ENCODE assay signal across 21 cellular contexts in genomic region chr21:31110430-31110829, GRCh38.
DNase-seq lines count a peak whose midpoint lies in the region; ATAC-seq and TF ChIP-seq lines count a peak whose summit lies in the region.
"Had no signal": no experiment of that assay in that cellular context is flagged by ENCODE, and none has a peak within 500 bp of the region (broad histone marks: within the 10 kb centered on the region; RNA-seq: fewer than 3 reads in every experiment).

No MANE protein-coding gene starts in this region.

- H4K20me1 ChIP-seq in BLaER1: no peaks in the 10 kb centered on the region

- no peaks in the 10 kb centered on the region for H3K27me3 ChIP-seq in BLaER1
- H3K27me3 ChIP-seq: left lung, upper lobe of left lung had no signal

- peaks cover 19% of the 10 kb centered on the region for H3K9me3 ChIP-seq in BLaER1
- H3K9me3 ChIP-seq: left lung, psoas muscle, upper lobe of left lung had no signal

- no peak overlapping the region for H3K27ac Mint-ChIP-seq in activated CD8-positive, alpha-beta memory T cell treated with anti-CD3 and anti-CD28 coated beads, Interleukin-2, amount 10 ng/mL, durations not matched to agents 7 days and 5 days
- H3K27ac Mint-ChIP-seq: nephron progenitor cell had no signal

- 0 out of 2 replicates have a peak overlapping the region, but pooled peaks have one; percentile 33 for H3K27ac ChIP-seq in BLaER1
- no peak overlapping the region for H3K27ac ChIP-seq in RWPE1
- H3K27ac ChIP-seq: coronary artery, left lung, psoas muscle, upper lobe of left lung had no signal

- H3K4me3 Mint-ChIP-seq in activated CD8-positive, alpha-beta memory T cell treated with anti-CD3 and anti-CD28 coated beads, Interleukin-2, amount 10 ng/mL, durations not matched to agents 7 days and 5 days: no peak overlapping the region
- H3K4me3 Mint-ChIP-seq: nephron progenitor cell had no signal

- peaks cover 4% of the 10 kb centered on the region for H3K4me1 Mint-ChIP-seq in activated CD8-positive, alpha-beta memory T cell treated with anti-CD3 and anti-CD28 coated beads, Interleukin-2, amount 10 ng/mL, durations not matched to agents 7 days and 5 days

- peak overlapping the region; percentile 52 for H3K4me2 ChIP-seq in BLaER1

- POLR2A ChIA-PET in RWPE1 (lab: Yijun Ruan, JAX; ENCODE audit: low non-redundant PET): no interaction called here

- H3K27me3 Mint-ChIP-seq in activated CD8-positive, alpha-beta memory T cell treated with anti-CD3 and anti-CD28 coated beads, Interleukin-2, amount 10 ng/mL, durations not matched to agents 7 days and 5 days: peaks cover 41% of the 10 kb centered on the region

- no peak overlapping the region for H3K9ac ChIP-seq in BLaER1

- H3K9me3 Mint-ChIP-seq in activated CD8-positive, alpha-beta memory T cell treated with anti-CD3 and anti-CD28 coated beads, Interleukin-2, amount 10 ng/mL, durations not matched to agents 7 days and 5 days (ENCODE audit: low read depth): no peaks in the 10 kb centered on the region

- peaks cover 60% of the 10 kb centered on the region for H3K4me1 ChIP-seq in BLaER1
- H3K4me1 ChIP-seq: psoas muscle had no signal

- DNase-seq in NCI-H2227 treated with DMSO at 0.1 percent for 48 hours (lab: John Stamatoyannopoulos, UW): peak; percentile 2
- DNase-seq in astrocyte of the hippocampus (ENCODE audit: low read depth, low spot score): peak; percentile 76
- peak in 34 of 56 donors; percentile 18 to 56 (median 35) for DNase-seq in nucleus accumbens (lab: John Stamatoyannopoulos, UW)
- no peak for DNase-seq in activated CD8-positive, alpha-beta memory T cell treated with anti-CD3 and anti-CD28 coated beads, Interleukin-2, amount 10 ng/mL, durations not matched to agents 7 days and 5 days
- no peak for DNase-seq in RWPE1 (ENCODE audit: low spot score)
- DNase-seq: activated CD4-positive, CD25-positive, alpha-beta regulatory T cell; activated naive CD4-positive, alpha-beta T cell treated with anti-CD3 and anti-CD28 coated beads, Interleukin-2, amount 50 U/mL, for 16 hours; IMR-90; left lung; NCI-H1436 treated with DMSO at 0.1 percent for 48 hours; nephron progenitor cell; NK-92 treated with Interleukin-12 subunit alpha and Interleukin-12 subunit beta, amount 100 ng/mL, for 24 hours; psoas muscle; small intestine; stimulated activated naive CD8-positive, alpha-beta T cell treated with anti-CD3 and anti-CD28 coated beads, Interleukin-15, Interleukin-2, amounts not matched to agents 100 U/mL and 50 U/mL, for 24 hours; upper lobe of left lung had no signal

- no peak for ATAC-seq in HG02884 (IDR thresholded peaks at IDR 0.05; ENCODE audit: unreplicated experiment)
- ATAC-seq in activated CD8-positive, alpha-beta memory T cell treated with anti-CD3 and anti-CD28 coated beads, Interleukin-2, amount 10 ng/mL, durations not matched to agents 7 days and 5 days: no peak
- no peak for ATAC-seq in GM18498 (IDR thresholded peaks at IDR 0.05; ENCODE audit: unreplicated experiment)
- ATAC-seq: left lung; psoas muscle; SK-N-SH treated with all-trans-retinoic acid at 6 μM for 48 hours; stimulated activated naive CD8-positive, alpha-beta T cell treated with anti-CD3 and anti-CD28 coated beads, Interleukin-15, Interleukin-2, amounts not matched to agents 100 U/mL and 50 U/mL, for 24 hours had no signal

- peaks cover 6% of the 10 kb centered on the region; the same call in 1 of the 2 replicates for H3K36me3 ChIP-seq in BLaER1
- H3K36me3 ChIP-seq: left lung, upper lobe of left lung had no signal

- no peak overlapping the region for H3K4me3 ChIP-seq in BLaER1
- H3K4me3 ChIP-seq: coronary artery, left lung, psoas muscle, upper lobe of left lung had no signal

- H3K36me3 Mint-ChIP-seq in activated CD8-positive, alpha-beta memory T cell treated with anti-CD3 and anti-CD28 coated beads, Interleukin-2, amount 10 ng/mL, durations not matched to agents 7 days and 5 days: no peaks in the 10 kb centered on the region

- CTCF ChIA-PET in activated CD8-positive, alpha-beta memory T cell treated with anti-CD3 and anti-CD28 coated beads, Interleukin-2, amount 10 ng/mL, durations not matched to agents 7 days and 5 days (lab: Charles Lee): interaction anchor here (1.5 to 5.4 kb wide), 4 partner anchors 9 to 473 kb away, joined by 3 to 33 read pairs (median 4); no protein-coding TSS in a partner anchor
- CTCF ChIA-PET in RWPE1 (lab: Yijun Ruan, JAX): interaction anchor here (0.6 to 1.8 kb wide), 2 partner anchors 471 to 1189 kb away, joined by 3 to 5 read pairs; no protein-coding TSS in a partner anchor

- TF ChIP-seq CTCF in RWPE1 (conservative IDR thresholded peaks at IDR 0.05; ENCODE audit: low read depth): no peak

Comparison
In these comparisons a context has a peak if more than half of its experiments do, and no peak if none do; other contexts are left out.
1. DNase-seq: peak in NCI-H2227 treated with DMSO at 0.1 percent for 48 hours (single experiment), astrocyte of the hippocampus (single experiment) and nucleus accumbens (34 of 56); none in activated CD8-positive, alpha-beta memory T cell treated with anti-CD3 and anti-CD28 coated beads, Interleukin-2, amount 10 ng/mL, durations not matched to agents 7 days and 5 days (single experiment) and RWPE1 (single experiment).